Comparison of ENCODE assay signal across 8 cellular contexts in the genomic region with DNA sequence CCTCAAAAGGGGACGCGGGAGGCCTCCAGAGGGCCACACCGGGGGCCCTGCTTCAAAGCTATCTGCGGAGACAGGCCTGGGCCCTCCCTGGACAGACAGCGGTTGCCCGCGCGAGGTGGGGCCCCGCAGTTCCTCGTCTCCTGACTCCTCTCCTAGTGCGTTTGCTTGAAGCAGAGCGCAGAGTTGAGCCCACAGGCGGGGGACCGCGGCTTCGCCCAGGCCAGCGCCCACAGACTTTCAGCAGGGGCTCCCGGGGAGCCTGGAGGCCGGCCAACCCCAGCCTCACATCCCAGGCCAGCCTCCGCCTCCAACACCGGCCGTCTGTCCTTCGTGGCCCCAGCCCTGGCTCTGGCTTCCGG. TPM values are rescaled to one million over a fixed set of nuclear protein-coding genes. Genes with fewer than 3 reads are reported as not detected.
A peak's percentile ranks its signal among the peaks of the same experiment; 100 is the strongest.
DNase-seq lines count a peak whose midpoint lies in the region; ATAC-seq, FAIRE-seq and TF ChIP-seq lines count a peak whose summit lies in the region.

No MANE protein-coding gene starts in this region.

- H3K27me3 ChIP-seq in MG63 = peaks cover 3% of the 10 kb centered on the region; the same call in 1 of the 2 replicates
- H3K27me3 ChIP-seq in endocrine pancreas (ENCODE audit: control insufficient read depth, insufficient read depth, low read length) = no peaks in the 10 kb centered on the region
- H3K27me3 ChIP-seq in parathyroid adenoma (ENCODE audit: control insufficient read depth, insufficient read depth, low read length) = no peaks in the 10 kb centered on the region

- ATAC-seq in GM18520 (IDR thresholded peaks at IDR 0.05; ENCODE audit: unreplicated experiment) = no peak

- peaks cover 8% of the 10 kb centered on the region for H3K9me3 ChIP-seq in MG63
- no peaks in the 10 kb centered on the region for H3K9me3 ChIP-seq in endocrine pancreas (ENCODE audit: control insufficient read depth, low read length)
- H3K9me3 ChIP-seq in parathyroid adenoma (ENCODE audit: control insufficient read depth, low read length) = no peaks in the 10 kb centered on the region

- no peak for FAIRE-seq in GM19239 (lab: Jason Lieb, UNC)

- H3K4me3 ChIP-seq in GM08714 (ENCODE audit: low read length) (peak overlapping the region; percentile 56; the same call in 1 of the 2 replicates), MG63 (peak overlapping the region; percentile 67), endocrine pancreas (ENCODE audit: control insufficient read depth, insufficient read depth, low read length) (no peak overlapping the region), parathyroid adenoma (ENCODE audit: low read depth, low read length) (peak overlapping the region; percentile 50)

- H3K36me3 ChIP-seq in MG63 (no peaks in the 10 kb centered on the region), endocrine pancreas (ENCODE audit: control insufficient read depth, insufficient read depth, low read length) (no peaks in the 10 kb centered on the region), parathyroid adenoma (ENCODE audit: control insufficient read depth, insufficient read depth, low read length) (no peaks in the 10 kb centered on the region)

- H2AFZ ChIP-seq in parathyroid adenoma = peak overlapping the region; percentile 60

- H3K79me2 ChIP-seq in parathyroid adenoma = no peaks in the 10 kb centered on the region

- TF ChIP-seq CTCF in parathyroid adenoma (IDR thresholded peaks at IDR 0.05) = no peak

- DNase-seq in MG63 (no peak), NCI-H524 (lab: John Stamatoyannopoulos, UW) (no peak), globus pallidus (ENCODE audit: low spot score) (no peak), GM19239 (ENCODE audit: insufficient read length, low spot score) (no peak)

- no peaks in the 10 kb centered on the region for H3K4me1 ChIP-seq in endocrine pancreas (ENCODE audit: control insufficient read depth, insufficient read depth, low read length)
- H3K4me1 ChIP-seq in parathyroid adenoma = no peaks in the 10 kb centered on the region

- peak overlapping the region; percentile 66 for H3K4me2 ChIP-seq in parathyroid adenoma (ENCODE audit: low read length)

- H3K27ac ChIP-seq in parathyroid adenoma = peak overlapping the region; percentile 29

- H3K9ac ChIP-seq in endocrine pancreas (ENCODE audit: control insufficient read depth, insufficient read depth, low read length) (peak overlapping the region; percentile 30), parathyroid adenoma (no peak overlapping the region)

RNA-seq across cellular contexts. Expression of gene ADAMTS7, which starts 0.5 kb away (rescaled TPM):
- 3.3 and 10.7 TPM in 2 replicates for total RNA-seq in MG63 (2014; rRNA removed; shearing (Covaris generic); ENCODE audit: low replicate concordance)
